In genomic region chr1:212284744-212285684, GRCh38 we compare ENCODE assay signal across 1 cellular context.
A peak's percentile ranks its signal among the peaks of the same experiment; 100 is the strongest.
TF ChIP-seq lines count a peak whose summit lies in the region.

Gene PPP2R5A, plus strand, starts transcription at chr1:212285410. Its CDS starts 701 bp downstream, at chr1:212286111.

TF ChIP-seq in HEK293, 187 proteins besides CTCF, POLR2A, EP300 and RAD21 (continued from another document and continues in another):
- TF ChIP-seq KLF7 (tag by site-specific recombination; IDR thresholded peaks at IDR 0.05; ENCODE audit: borderline replicate concordance): no peak
- TF ChIP-seq ZNF654 (tag by site-specific recombination; IDR thresholded peaks at IDR 0.05; ENCODE audit: low read depth): no peak
- no peak for TF ChIP-seq ZNF223 (tag by site-specific recombination; IDR thresholded peaks at IDR 0.05)
- no peak for TF ChIP-seq ZNF169 (tag by site-specific recombination; IDR thresholded peaks at IDR 0.05)
- no peak for TF ChIP-seq ZNF585B (tag by site-specific recombination; IDR thresholded peaks at IDR 0.05)
- TF ChIP-seq ZNF202 (tag by site-specific recombination; IDR thresholded peaks at IDR 0.05; ENCODE audit: borderline replicate concordance): no peak
- TF ChIP-seq ZNF626 (tag by site-specific recombination; IDR thresholded peaks at IDR 0.05): no peak
- no peak for TF ChIP-seq SCRT1 (tag by site-specific recombination; IDR thresholded peaks at IDR 0.05; ENCODE audit: borderline replicate concordance)
- peak; percentile 78 for TF ChIP-seq KLF8 (tag by site-specific recombination; IDR thresholded peaks at IDR 0.05)
- TF ChIP-seq PRDM6 (tag by site-specific recombination; IDR thresholded peaks at IDR 0.05): peak; percentile 20; the same call in 1 of the 2 replicates
- no peak for TF ChIP-seq ZNF174 (tag by site-specific recombination; IDR thresholded peaks at IDR 0.05)
- no peak for TF ChIP-seq HOXD13 (CRISPR knock-in tag; IDR thresholded peaks at IDR 0.05; ENCODE audit: borderline replicate concordance)
- TF ChIP-seq ZBTB7A (tag by site-specific recombination; IDR thresholded peaks at IDR 0.05; ENCODE audit: low read depth): peak; percentile 61; the same call in 1 of the 2 replicates
- TF ChIP-seq ZNF473 (tag by site-specific recombination; IDR thresholded peaks at IDR 0.05): no peak
- no peak for TF ChIP-seq ZNF544 (tag by site-specific recombination; IDR thresholded peaks at IDR 0.05)
- TF ChIP-seq ZNF10 (tag by site-specific recombination; IDR thresholded peaks at IDR 0.05): peak; percentile 33; the same call in 1 of the 2 replicates
- TF ChIP-seq, protein P1, sequence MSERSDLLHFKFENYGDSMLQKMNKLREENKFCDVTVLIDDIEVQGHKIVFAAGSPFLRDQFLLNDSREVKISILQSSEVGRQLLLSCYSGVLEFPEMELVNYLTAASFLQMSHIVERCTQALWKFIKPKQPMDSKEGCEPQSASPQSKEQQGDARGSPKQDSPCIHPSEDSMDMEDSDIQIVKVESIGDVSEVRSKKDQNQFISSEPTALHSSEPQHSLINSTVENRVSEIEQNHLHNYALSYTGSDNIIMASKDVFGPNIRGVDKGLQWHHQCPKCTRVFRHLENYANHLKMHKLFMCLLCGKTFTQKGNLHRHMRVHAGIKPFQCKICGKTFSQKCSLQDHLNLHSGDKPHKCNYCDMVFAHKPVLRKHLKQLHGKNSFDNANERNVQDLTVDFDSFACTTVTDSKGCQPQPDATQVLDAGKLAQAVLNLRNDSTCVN (tag by site-specific recombination; optimal IDR thresholded peaks at IDR 0.05): peak; percentile 98
- TF ChIP-seq ZNF600 (tag by site-specific recombination; IDR thresholded peaks at IDR 0.05): peak; percentile 62
- TF ChIP-seq, protein P2, sequence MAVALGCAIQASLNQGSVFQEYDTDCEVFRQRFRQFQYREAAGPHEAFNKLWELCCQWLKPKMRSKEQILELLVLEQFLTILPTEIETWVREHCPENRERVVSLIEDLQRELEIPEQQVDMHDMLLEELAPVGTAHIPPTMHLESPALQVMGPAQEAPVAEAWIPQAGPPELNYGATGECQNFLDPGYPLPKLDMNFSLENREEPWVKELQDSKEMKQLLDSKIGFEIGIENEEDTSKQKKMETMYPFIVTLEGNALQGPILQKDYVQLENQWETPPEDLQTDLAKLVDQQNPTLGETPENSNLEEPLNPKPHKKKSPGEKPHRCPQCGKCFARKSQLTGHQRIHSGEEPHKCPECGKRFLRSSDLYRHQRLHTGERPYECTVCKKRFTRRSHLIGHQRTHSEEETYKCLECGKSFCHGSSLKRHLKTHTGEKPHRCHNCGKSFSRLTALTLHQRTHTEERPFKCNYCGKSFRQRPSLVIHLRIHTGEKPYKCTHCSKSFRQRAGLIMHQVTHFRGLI (tag by site-specific recombination; IDR thresholded peaks at IDR 0.05): peak; percentile 62; the same call in 1 of the 2 replicates
- no peak for TF ChIP-seq ZNF558 (tag by site-specific recombination; IDR thresholded peaks at IDR 0.05)
- no peak for TF ChIP-seq GFI1B (tag by site-specific recombination; IDR thresholded peaks at IDR 0.05)
- TF ChIP-seq ZBTB21 (tag by site-specific recombination; IDR thresholded peaks at IDR 0.05): peak; percentile 89; the same call in 1 of the 2 replicates
- no peak for TF ChIP-seq ZNF670 (tag by site-specific recombination; IDR thresholded peaks at IDR 0.05; ENCODE audit: low read depth)
- 0 out of 2 replicates have a peak, but pooled peaks have one; percentile 18 for TF ChIP-seq ZNF16 (tag by site-specific recombination; IDR thresholded peaks at IDR 0.05; ENCODE audit: low read depth)
- TF ChIP-seq HOXC10 (CRISPR knock-in tag; IDR thresholded peaks at IDR 0.05): no peak
- TF ChIP-seq ZNF391 (tag by site-specific recombination; IDR thresholded peaks at IDR 0.05; ENCODE audit: borderline replicate concordance, low read depth): peak; percentile 69; the same call in 1 of the 2 replicates
- peak; percentile 86; the same call in 1 of the 2 replicates for TF ChIP-seq ZNF501 (tag by site-specific recombination; IDR thresholded peaks at IDR 0.05)
- peak; percentile 95 for TF ChIP-seq ZFHX2 (tag by site-specific recombination; conservative IDR thresholded peaks at IDR 0.05)
- peak; percentile 21; the same call in 1 of the 2 replicates for TF ChIP-seq KLF9 (tag by site-specific recombination; IDR thresholded peaks at IDR 0.05; ENCODE audit: low read depth)
- no peak for TF ChIP-seq ZNF555 (tag by site-specific recombination; conservative IDR thresholded peaks at IDR 0.05)
- no peak for TF ChIP-seq ZNF239 (tag by site-specific recombination; IDR thresholded peaks at IDR 0.05)
- no peak for TF ChIP-seq ATF2 (tag by site-specific recombination; IDR thresholded peaks at IDR 0.05; ENCODE audit: low read depth)
- TF ChIP-seq ZNF335 (tag by site-specific recombination; conservative IDR thresholded peaks at IDR 0.05): peak; percentile 84
- TF ChIP-seq EGR2 (tag by site-specific recombination; IDR thresholded peaks at IDR 0.05; ENCODE audit: low read depth): peak; percentile 76
- no peak for TF ChIP-seq ZNF707 (tag by site-specific recombination; IDR thresholded peaks at IDR 0.05)
- TF ChIP-seq ZBTB20 (tag by site-specific recombination; IDR thresholded peaks at IDR 0.05): peak; percentile 61
- TF ChIP-seq BCL11B (tag by site-specific recombination; IDR thresholded peaks at IDR 0.05; ENCODE audit: low read depth): 0 out of 2 replicates have a peak, but pooled peaks have one; percentile 64
- peak; percentile 66 for TF ChIP-seq ZNF398 (tag by site-specific recombination; IDR thresholded peaks at IDR 0.05)
- no peak for TF ChIP-seq ZNF311 (tag by site-specific recombination; IDR thresholded peaks at IDR 0.05; ENCODE audit: borderline replicate concordance)
- peak; percentile 87 for TF ChIP-seq ZXDB (tag by site-specific recombination; IDR thresholded peaks at IDR 0.05)
- TF ChIP-seq ZFP69B (tag by site-specific recombination; IDR thresholded peaks at IDR 0.05): 0 out of 2 replicates have a peak, but pooled peaks have one; percentile 41
- TF ChIP-seq, protein P3, sequence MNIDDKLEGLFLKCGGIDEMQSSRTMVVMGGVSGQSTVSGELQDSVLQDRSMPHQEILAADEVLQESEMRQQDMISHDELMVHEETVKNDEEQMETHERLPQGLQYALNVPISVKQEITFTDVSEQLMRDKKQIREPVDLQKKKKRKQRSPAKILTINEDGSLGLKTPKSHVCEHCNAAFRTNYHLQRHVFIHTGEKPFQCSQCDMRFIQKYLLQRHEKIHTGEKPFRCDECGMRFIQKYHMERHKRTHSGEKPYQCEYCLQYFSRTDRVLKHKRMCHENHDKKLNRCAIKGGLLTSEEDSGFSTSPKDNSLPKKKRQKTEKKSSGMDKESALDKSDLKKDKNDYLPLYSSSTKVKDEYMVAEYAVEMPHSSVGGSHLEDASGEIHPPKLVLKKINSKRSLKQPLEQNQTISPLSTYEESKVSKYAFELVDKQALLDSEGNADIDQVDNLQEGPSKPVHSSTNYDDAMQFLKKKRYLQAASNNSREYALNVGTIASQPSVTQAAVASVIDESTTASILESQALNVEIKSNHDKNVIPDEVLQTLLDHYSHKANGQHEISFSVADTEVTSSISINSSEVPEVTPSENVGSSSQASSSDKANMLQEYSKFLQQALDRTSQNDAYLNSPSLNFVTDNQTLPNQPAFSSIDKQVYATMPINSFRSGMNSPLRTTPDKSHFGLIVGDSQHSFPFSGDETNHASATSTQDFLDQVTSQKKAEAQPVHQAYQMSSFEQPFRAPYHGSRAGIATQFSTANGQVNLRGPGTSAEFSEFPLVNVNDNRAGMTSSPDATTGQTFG (tag by site-specific recombination; IDR thresholded peaks at IDR 0.05; ENCODE audit: borderline replicate concordance): no peak
- TF ChIP-seq ZNF23 (tag by site-specific recombination; IDR thresholded peaks at IDR 0.05; ENCODE audit: borderline replicate concordance): no peak
- TF ChIP-seq KLF16 (tag by site-specific recombination; IDR thresholded peaks at IDR 0.05): 0 out of 2 replicates have a peak, but pooled peaks have one; percentile 60
- TF ChIP-seq ZFP41 (tag by site-specific recombination; IDR thresholded peaks at IDR 0.05; ENCODE audit: borderline replicate concordance): no peak
- no peak for TF ChIP-seq ZNF791 (tag by site-specific recombination; IDR thresholded peaks at IDR 0.05)
- TF ChIP-seq, protein P4, sequence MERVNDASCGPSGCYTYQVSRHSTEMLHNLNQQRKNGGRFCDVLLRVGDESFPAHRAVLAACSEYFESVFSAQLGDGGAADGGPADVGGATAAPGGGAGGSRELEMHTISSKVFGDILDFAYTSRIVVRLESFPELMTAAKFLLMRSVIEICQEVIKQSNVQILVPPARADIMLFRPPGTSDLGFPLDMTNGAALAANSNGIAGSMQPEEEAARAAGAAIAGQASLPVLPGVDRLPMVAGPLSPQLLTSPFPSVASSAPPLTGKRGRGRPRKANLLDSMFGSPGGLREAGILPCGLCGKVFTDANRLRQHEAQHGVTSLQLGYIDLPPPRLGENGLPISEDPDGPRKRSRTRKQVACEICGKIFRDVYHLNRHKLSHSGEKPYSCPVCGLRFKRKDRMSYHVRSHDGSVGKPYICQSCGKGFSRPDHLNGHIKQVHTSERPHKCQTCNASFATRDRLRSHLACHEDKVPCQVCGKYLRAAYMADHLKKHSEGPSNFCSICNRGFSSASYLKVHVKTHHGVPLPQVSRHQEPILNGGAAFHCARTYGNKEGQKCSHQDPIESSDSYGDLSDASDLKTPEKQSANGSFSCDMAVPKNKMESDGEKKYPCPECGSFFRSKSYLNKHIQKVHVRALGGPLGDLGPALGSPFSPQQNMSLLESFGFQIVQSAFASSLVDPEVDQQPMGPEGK (tag by site-specific recombination; IDR thresholded peaks at IDR 0.05): peak; percentile 85
- TF ChIP-seq ZNF76 (tag by site-specific recombination; IDR thresholded peaks at IDR 0.05; ENCODE audit: borderline replicate concordance, low read depth): 0 out of 2 replicates have a peak, but pooled peaks have one; percentile 12
- TF ChIP-seq, protein P5, sequence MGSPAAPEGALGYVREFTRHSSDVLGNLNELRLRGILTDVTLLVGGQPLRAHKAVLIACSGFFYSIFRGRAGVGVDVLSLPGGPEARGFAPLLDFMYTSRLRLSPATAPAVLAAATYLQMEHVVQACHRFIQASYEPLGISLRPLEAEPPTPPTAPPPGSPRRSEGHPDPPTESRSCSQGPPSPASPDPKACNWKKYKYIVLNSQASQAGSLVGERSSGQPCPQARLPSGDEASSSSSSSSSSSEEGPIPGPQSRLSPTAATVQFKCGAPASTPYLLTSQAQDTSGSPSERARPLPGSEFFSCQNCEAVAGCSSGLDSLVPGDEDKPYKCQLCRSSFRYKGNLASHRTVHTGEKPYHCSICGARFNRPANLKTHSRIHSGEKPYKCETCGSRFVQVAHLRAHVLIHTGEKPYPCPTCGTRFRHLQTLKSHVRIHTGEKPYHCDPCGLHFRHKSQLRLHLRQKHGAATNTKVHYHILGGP (tag by site-specific recombination; IDR thresholded peaks at IDR 0.05): no peak
- no peak for TF ChIP-seq SCRT2 (tag by site-specific recombination; IDR thresholded peaks at IDR 0.05)
- peak; percentile 70 for TF ChIP-seq ZEB2 (tag by site-specific recombination; IDR thresholded peaks at IDR 0.05)
- peak; percentile 92 for TF ChIP-seq ZNF423 (tag by site-specific recombination; IDR thresholded peaks at IDR 0.05)
- TF ChIP-seq, protein P6, sequence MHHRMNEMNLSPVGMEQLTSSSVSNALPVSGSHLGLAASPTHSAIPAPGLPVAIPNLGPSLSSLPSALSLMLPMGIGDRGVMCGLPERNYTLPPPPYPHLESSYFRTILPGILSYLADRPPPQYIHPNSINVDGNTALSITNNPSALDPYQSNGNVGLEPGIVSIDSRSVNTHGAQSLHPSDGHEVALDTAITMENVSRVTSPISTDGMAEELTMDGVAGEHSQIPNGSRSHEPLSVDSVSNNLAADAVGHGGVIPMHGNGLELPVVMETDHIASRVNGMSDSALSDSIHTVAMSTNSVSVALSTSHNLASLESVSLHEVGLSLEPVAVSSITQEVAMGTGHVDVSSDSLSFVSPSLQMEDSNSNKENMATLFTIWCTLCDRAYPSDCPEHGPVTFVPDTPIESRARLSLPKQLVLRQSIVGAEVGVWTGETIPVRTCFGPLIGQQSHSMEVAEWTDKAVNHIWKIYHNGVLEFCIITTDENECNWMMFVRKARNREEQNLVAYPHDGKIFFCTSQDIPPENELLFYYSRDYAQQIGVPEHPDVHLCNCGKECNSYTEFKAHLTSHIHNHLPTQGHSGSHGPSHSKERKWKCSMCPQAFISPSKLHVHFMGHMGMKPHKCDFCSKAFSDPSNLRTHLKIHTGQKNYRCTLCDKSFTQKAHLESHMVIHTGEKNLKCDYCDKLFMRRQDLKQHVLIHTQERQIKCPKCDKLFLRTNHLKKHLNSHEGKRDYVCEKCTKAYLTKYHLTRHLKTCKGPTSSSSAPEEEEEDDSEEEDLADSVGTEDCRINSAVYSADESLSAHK (tag by site-specific recombination; IDR thresholded peaks at IDR 0.05): peak; percentile 17; the same call in 1 of the 2 replicates
